19 cellular contexts compared by ENCODE assay signal in genomic region chr14:95474941-95475340, GRCh38. TPM values are rescaled to one million over a fixed set of nuclear protein-coding genes. Genes with fewer than 3 reads are reported as not detected.
DNase-seq lines count a peak whose midpoint lies in the region; ATAC-seq and TF ChIP-seq lines count a peak whose summit lies in the region.
"Had no signal": no experiment of that assay in that cellular context is flagged by ENCODE, and none has a peak within 500 bp of the region (broad histone marks: within the 10 kb centered on the region; RNA-seq: fewer than 3 reads in every experiment).

No MANE protein-coding gene starts in this region.

- no peaks in the 10 kb centered on the region for H3K9me3 ChIP-seq in right cardiac atrium (ENCODE audit: control insufficient read depth, low read length)
- no peaks in the 10 kb centered on the region for H3K9me3 ChIP-seq in CD8-positive, alpha-beta T cell (ENCODE audit: low read length)
- H3K9me3 ChIP-seq in trophoblast cell (ENCODE audit: insufficient read depth, low read depth, low read length): no peaks in the 10 kb centered on the region
- H3K9me3 ChIP-seq in thyroid gland: no peaks in the 10 kb centered on the region
- H3K9me3 ChIP-seq: HAP-1 had no signal

- no peak overlapping the region for H2BK120ac ChIP-seq in trophoblast cell (ENCODE audit: insufficient read depth, low read length, poor library complexity)

- peak in 2 of 3 donors; percentile 26 to 55 for DNase-seq in right cardiac atrium
- DNase-seq in left cardiac atrium: no peak
- DNase-seq in CD8-positive, alpha-beta T cell: no peak
- DNase-seq in central memory CD8-positive, alpha-beta T cell (ENCODE audit: low spot score in 2 of 2): no peak
- DNase-seq in trophoblast cell: no peak
- no peak for DNase-seq in HPDE6-E6E7 (ENCODE audit: extremely low spot score)
- no peak for DNase-seq in thyroid gland
- DNase-seq: C1 segment of cervical spinal cord; Calu3; CD4-positive, alpha-beta memory T cell; DMS53; DMS79 treated with DMSO at 0.1 percent for 48 hours; GF-D8; GOT3; HFFc6 had no signal

- TF ChIP-seq POLR2A in thyroid gland (IDR thresholded peaks at IDR 0.05): no peak

- POLR2A ChIA-PET in CD8-positive, alpha-beta T cell (lab: Charles Lee): no interaction called here

- no peak overlapping the region for H4K12ac ChIP-seq in trophoblast cell (ENCODE audit: low read depth, low read length)

- peak overlapping the region; percentile 16 for H2BK12ac ChIP-seq in trophoblast cell (ENCODE audit: low read length)

- H3K4me3 ChIP-seq in right cardiac atrium (ENCODE audit: low read length) (no peak overlapping the region), trophoblast cell (ENCODE audit: low read depth, low read length) (no peak overlapping the region), thyroid gland (replicated peaks in 1 of 3) (no peak overlapping the region)
- H3K4me3 ChIP-seq in CD8-positive, alpha-beta T cell (ENCODE audit: low read depth, low read length): no peak overlapping the region
- H3K4me3 ChIP-seq: HAP-1 had no signal

- CTCF ChIA-PET in CD8-positive, alpha-beta T cell (lab: Charles Lee): interaction anchor here (3.1 kb wide), 1 partner anchor 53 kb away, joined by 18 read pairs; no protein-coding TSS in a partner anchor

- no peak overlapping the region for H3K4me2 ChIP-seq in trophoblast cell (ENCODE audit: low read length)

- whole genome bisulfite sequencing in right cardiac atrium: 98% methylated on average over 6 of the region's 6 CpGs
- no CpG with 5 or more reads among the region's 6 CpGs for WGBS in trophoblast cell (ENCODE audit: extremely low coverage, insufficient coverage, insufficient read length)
- 93 to 96% methylated on average over 5 to 6 of the region's 6 CpGs for WGBS in thyroid gland, 2 donors

- H4K8ac ChIP-seq in trophoblast cell (ENCODE audit: low read depth, low read length): no peak overlapping the region

- H3K9ac ChIP-seq in trophoblast cell (ENCODE audit: low read length): no peak overlapping the region

- peaks cover 56% of the 10 kb centered on the region for H3K36me3 Mint-ChIP-seq in CD8-positive, alpha-beta T cell
- peaks cover 24% of the 10 kb centered on the region for H3K36me3 Mint-ChIP-seq in central memory CD8-positive, alpha-beta T cell (ENCODE audit: insufficient read depth)

- no peak for ATAC-seq in right cardiac atrium
- ATAC-seq in left cardiac atrium: no peak
- no peak for ATAC-seq in CD8-positive, alpha-beta T cell
- ATAC-seq in central memory CD8-positive, alpha-beta T cell (replicated peaks; ENCODE audit: extremely low read depth, poor library complexity, severe bottlenecking): no peak
- no peak for ATAC-seq in HG03571 (IDR thresholded peaks at IDR 0.05; ENCODE audit: unreplicated experiment)

- H3K4me1 Mint-ChIP-seq in CD8-positive, alpha-beta T cell (ENCODE audit: low read depth): peaks cover 54% of the 10 kb centered on the region
- peaks cover 6% of the 10 kb centered on the region for H3K4me1 Mint-ChIP-seq in central memory CD8-positive, alpha-beta T cell

- H3K79me2 ChIP-seq in trophoblast cell (ENCODE audit: control insufficient read depth, insufficient read depth, low read length, poor library complexity): no peaks in the 10 kb centered on the region

- intact Hi-C loops in right cardiac atrium (cut with DNase I) (no loop called here), left cardiac atrium (cut with DNase I) (no loop called here), thyroid gland (cut with DNase I) (no loop called here)
- intact Hi-C loops in CD8-positive, alpha-beta T cell (cut with DNase I, micrococcal nuclease): no loop called here

- no peak overlapping the region for H4K91ac ChIP-seq in trophoblast cell (ENCODE audit: low read depth, low read length)

- H3K27me3 Mint-ChIP-seq in CD8-positive, alpha-beta T cell (ENCODE audit: low read depth): no peaks in the 10 kb centered on the region
- no peaks in the 10 kb centered on the region for H3K27me3 Mint-ChIP-seq in central memory CD8-positive, alpha-beta T cell
- H3K27me3 Mint-ChIP-seq: B cell; CD4-positive, alpha-beta memory T cell had no signal

- H3K4me1 ChIP-seq in right cardiac atrium (ENCODE audit: control insufficient read depth, insufficient read depth, low read length): peaks cover 22% of the 10 kb centered on the region
- H3K4me1 ChIP-seq in CD8-positive, alpha-beta T cell (ENCODE audit: insufficient read depth, low read length): peaks cover 42% of the 10 kb centered on the region
- H3K4me1 ChIP-seq in trophoblast cell (ENCODE audit: control insufficient read depth in 1 of 2, insufficient read depth in 2 of 2, low read length in 2 of 2): peaks cover 18% of the 10 kb centered on the region in 2 experiments
- peaks cover 14 to 25% of the 10 kb centered on the region in 2 donors for H3K4me1 ChIP-seq in thyroid gland
- H3K4me1 ChIP-seq: HAP-1 had no signal

- H2BK5ac ChIP-seq in trophoblast cell (ENCODE audit: low read depth, low read length, poor library complexity): no peak overlapping the region

- H2AK5ac ChIP-seq in trophoblast cell (ENCODE audit: low read length): no peak overlapping the region

- peaks cover 7% of the 10 kb centered on the region for H3K79me1 ChIP-seq in trophoblast cell (ENCODE audit: low read length)

- H3K36me3 ChIP-seq in CD8-positive, alpha-beta T cell (ENCODE audit: insufficient read depth, low read length): peaks cover 13% of the 10 kb centered on the region
- no peaks in the 10 kb centered on the region for H3K36me3 ChIP-seq in trophoblast cell (ENCODE audit: control insufficient read depth in 1 of 2, insufficient read depth in 2 of 2, low read length in 2 of 2)
- H3K36me3 ChIP-seq in thyroid gland: no peaks in the 10 kb centered on the region
- H3K36me3 ChIP-seq: HAP-1 had no signal

- no peaks in the 10 kb centered on the region for H3K9me3 Mint-ChIP-seq in CD8-positive, alpha-beta T cell
- no peaks in the 10 kb centered on the region for H3K9me3 Mint-ChIP-seq in central memory CD8-positive, alpha-beta T cell
- H3K9me3 Mint-ChIP-seq: CD4-positive, alpha-beta memory T cell; HFFc6 had no signal

- no peak overlapping the region for H3K27ac ChIP-seq in right cardiac atrium (ENCODE audit: low read length)
- H3K27ac ChIP-seq in CD8-positive, alpha-beta T cell (ENCODE audit: low read depth, low read length): no peak overlapping the region
- H3K27ac ChIP-seq in trophoblast cell (ENCODE audit: low read depth, low read length): peak overlapping the region; percentile 1
- no peak overlapping the region for H3K27ac ChIP-seq in thyroid gland
- H3K27ac ChIP-seq: 22Rv1 had no signal

- H3K18ac ChIP-seq in trophoblast cell (ENCODE audit: low read length): no peak overlapping the region

- H3K23ac ChIP-seq in trophoblast cell (ENCODE audit: low read length): no peak overlapping the region

- no peak for TF ChIP-seq CTCF in CD8-positive, alpha-beta T cell (IDR thresholded peaks at IDR 0.05)
- no peak for TF ChIP-seq CTCF in thyroid gland (IDR thresholded peaks at IDR 0.05)

- H3K4me3 Mint-ChIP-seq in CD8-positive, alpha-beta T cell: no peak overlapping the region
- H3K4me3 Mint-ChIP-seq in central memory CD8-positive, alpha-beta T cell: no peak overlapping the region
- H3K4me3 Mint-ChIP-seq: B cell; CD4-positive, alpha-beta memory T cell; HFFc6 had no signal

- peak overlapping the region; percentile 7 for H3K14ac ChIP-seq in trophoblast cell (ENCODE audit: low read length)

- H3K27me3 ChIP-seq in right cardiac atrium (ENCODE audit: control insufficient read depth, insufficient read depth) (no peaks in the 10 kb centered on the region), trophoblast cell (ENCODE audit: insufficient read depth, low read length) (no peaks in the 10 kb centered on the region), thyroid gland (no peaks in the 10 kb centered on the region)
- H3K27me3 ChIP-seq in CD8-positive, alpha-beta T cell (ENCODE audit: insufficient read depth, low read length): no peaks in the 10 kb centered on the region

- no peak overlapping the region for H3K4ac ChIP-seq in trophoblast cell (ENCODE audit: low read depth, low read length)

- H3K27ac Mint-ChIP-seq in CD8-positive, alpha-beta T cell: peak overlapping the region; percentile 94
- peak overlapping the region; percentile 32 for H3K27ac Mint-ChIP-seq in central memory CD8-positive, alpha-beta T cell (ENCODE audit: low read depth)
- H3K27ac Mint-ChIP-seq: HFFc6 had no signal

- H2AFZ ChIP-seq in trophoblast cell (ENCODE audit: insufficient read depth, low read length, poor library complexity): no peak overlapping the region

RNA-seq across cellular contexts. Expression of gene SYNE3, which starts 41.5 kb away (rescaled TPM):
- total RNA-seq in right cardiac atrium (10 to 100 TPM; 12.1 to 18.0 (median 14.8) TPM), left cardiac atrium (10 to 100 TPM; 24.6 to 34.3 TPM), thyroid gland (10 to 100 TPM in 3 of 4 donors, 1 to 10 TPM in 1; 9.7 to 21.9 (median 17.6) TPM)
- 5.2 TPM for polyA plus RNA-seq in right cardiac atrium
- total RNA-seq in CD8-positive, alpha-beta T cell: 10 to 100 TPM; 18.5 to 19.7 TPM
- 0.81 and 0.86 TPM in 2 replicates for polyA plus RNA-seq in trophoblast cell (2013)

RNA-seq across cellular contexts. Expression of gene GLRX5, which starts 59.9 kb away (rescaled TPM):
- total RNA-seq in right cardiac atrium (10 to 100 TPM; 78.1 to 82.4 (median 78.7) TPM), left cardiac atrium (10 to 100 TPM; 59.7 to 78.1 TPM), thyroid gland (10 to 100 TPM; 33.9 to 64.1 (median 41.3) TPM)
- polyA plus RNA-seq in right cardiac atrium: 111 TPM
- 10 to 100 TPM; 13.7 to 15.2 TPM for total RNA-seq in CD8-positive, alpha-beta T cell
- 44.9 and 47.3 TPM in 2 replicates for polyA plus RNA-seq in trophoblast cell (2013)

Comparison
In these comparisons a context has a peak if more than half of its experiments do, and no peak if none do; other contexts are left out.
1. DNase-seq: peak in right cardiac atrium (2 of 3); none in left cardiac atrium (single experiment), CD8-positive, alpha-beta T cell (0 of 7), central memory CD8-positive, alpha-beta T cell (0 of 2), trophoblast cell (0 of 2), HPDE6-E6E7 (single experiment) and thyroid gland (0 of 2).